Comparison of ENCODE assay signal across 34 cellular contexts in the genomic region with DNA sequence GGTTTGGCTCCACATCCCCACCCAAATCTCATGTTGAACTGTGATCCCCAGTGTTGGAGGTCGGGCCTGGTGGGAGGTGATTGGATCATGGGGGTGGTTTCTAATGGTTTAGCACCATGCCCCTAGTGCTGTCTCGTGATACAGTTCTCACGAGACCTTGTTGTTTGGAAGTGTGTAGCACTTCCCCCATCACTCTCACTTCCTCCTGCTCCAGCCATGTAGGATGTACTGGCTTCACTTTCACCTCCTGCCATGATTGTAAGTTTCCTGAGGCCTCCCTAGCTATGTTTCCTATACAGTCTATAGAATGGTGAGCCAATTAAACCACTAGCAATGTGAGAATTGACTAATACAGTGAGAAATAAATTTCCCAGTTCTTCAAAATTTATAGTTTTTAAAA.
"Had no signal": no experiment of that assay in that cellular context is flagged by ENCODE, and none has a peak within 500 bp of the region (broad histone marks: within the 10 kb centered on the region; RNA-seq: fewer than 3 reads in every experiment).

No MANE protein-coding gene starts in this region.

- H3K9me3 Mint-ChIP-seq: activated naive CD4-positive, alpha-beta T cell treated with anti-CD3 and anti-CD28 coated beads for 36 hours; activated naive CD8-positive, alpha-beta T cell treated with anti-CD3 and anti-CD28 coated beads for 36 hours; brain; nephron; type B pancreatic cell had no signal

- H3K27ac Mint-ChIP-seq: activated naive CD4-positive, alpha-beta T cell treated with anti-CD3 and anti-CD28 coated beads for 36 hours; activated naive CD8-positive, alpha-beta T cell treated with anti-CD3 and anti-CD28 coated beads for 36 hours; brain; nephron; stimulated activated naive CD8-positive, alpha-beta T cell treated with anti-CD3 and anti-CD28 coated beads, Interleukin-15, amount 100 ng/mL, for 72 hours; type B pancreatic cell had no signal

- DNase-seq: activated CD4-positive, alpha-beta T cell treated with anti-CD3 and anti-CD28 coated beads for 48 hours; activated CD4-positive, alpha-beta T cell treated with anti-CD3 and anti-CD28 coated beads, Interleukin-2, amount 50 U/mL, for 48 hours; activated CD8-positive, alpha-beta memory T cell treated with anti-CD3 and anti-CD28 coated beads for 24 hours; activated effector memory CD4-positive, alpha-beta T cell treated with anti-CD3 and anti-CD28 coated beads, Interleukin-2, amount 50 U/mL, for 16 hours; activated naive CD4-positive, alpha-beta T cell treated with anti-CD3 and anti-CD28 coated beads for 36 hours; activated naive CD8-positive, alpha-beta T cell treated with anti-CD3 and anti-CD28 coated beads for 36 hours; adrenal gland; aorta; cerebellar nuclear complex; colonic mucosa; effector memory CD4-positive, alpha-beta T cell; gastrocnemius medialis; glutamatergic neuron; left ventricle myocardium inferior; mucosa of descending colon; ovary; retina; stimulated activated CD4-positive, alpha-beta T cell treated with anti-CD3 and anti-CD28 coated beads, Interleukin-12 subunit alpha, Interleukin-12 subunit beta, amount 100 ng/mL, for 4 hours; stimulated activated CD4-positive, alpha-beta T cell treated with anti-CD3 and anti-CD28 coated beads, Interleukin-4, amount 100 ng/mL, for 1 hour; stimulated activated naive CD8-positive, alpha-beta T cell treated with anti-CD3 and anti-CD28 coated beads, Interleukin-15, amount 100 ng/mL, for 72 hours; substantia nigra; T-helper 9 cell; uterus; WERI-Rb-1 had no signal

- H3K27me3 Mint-ChIP-seq: activated naive CD8-positive, alpha-beta T cell treated with anti-CD3 and anti-CD28 coated beads for 36 hours; brain; stimulated activated naive CD8-positive, alpha-beta T cell treated with anti-CD3 and anti-CD28 coated beads, Interleukin-15, amount 100 ng/mL, for 72 hours; type B pancreatic cell had no signal

- H3K36me3 Mint-ChIP-seq: brain, type B pancreatic cell had no signal

- H3K4me3 ChIP-seq: adrenal gland, cardiac muscle cell, colonic mucosa, gastrocnemius medialis, left ventricle myocardium inferior, lung, mucosa of descending colon, ovary, prostate gland, skin epidermis, uterus had no signal

- ATAC-seq: activated CD4-positive, CD25-positive, alpha-beta regulatory T cell treated with anti-CD3 and anti-CD28 coated beads, Interleukin-2, amount 50 U/mL, for 24 hours; gastrocnemius medialis; mucosa of descending colon; sciatic nerve; stimulated activated naive CD8-positive, alpha-beta T cell treated with anti-CD3 and anti-CD28 coated beads, Interleukin-15, amount 100 ng/mL, for 72 hours had no signal

- H3K4me1 Mint-ChIP-seq: stimulated activated naive CD8-positive, alpha-beta T cell treated with anti-CD3 and anti-CD28 coated beads, Interleukin-15, amount 100 ng/mL, for 72 hours had no signal

- H3K4me3 Mint-ChIP-seq: activated naive CD4-positive, alpha-beta T cell treated with anti-CD3 and anti-CD28 coated beads for 36 hours; activated naive CD8-positive, alpha-beta T cell treated with anti-CD3 and anti-CD28 coated beads for 36 hours; brain; nephron; stimulated activated naive CD8-positive, alpha-beta T cell treated with anti-CD3 and anti-CD28 coated beads, Interleukin-15, amount 100 ng/mL, for 72 hours; type B pancreatic cell had no signal

- FAIRE-seq: islet of Langerhans had no signal
